ENCODE assay signal across 8 cellular contexts in genomic region chr18:63505566-63506335, GRCh38. TPM values are rescaled to one million over a fixed set of nuclear protein-coding genes. Genes with fewer than 3 reads are reported as not detected.
A peak's percentile ranks its signal among the peaks of the same experiment; 100 is the strongest.
DNase-seq lines count a peak whose midpoint lies in the region; ATAC-seq, FAIRE-seq and TF ChIP-seq lines count a peak whose summit lies in the region.

No MANE protein-coding gene starts in this region.

- DNase-seq in NCI-H82 (lab: John Stamatoyannopoulos, UW) (peak; percentile 40), NCI-H82 treated with DMSO at 0.1 percent for 48 hours (lab: John Stamatoyannopoulos, UW; ENCODE audit: unreplicated experiment) (no peak), kidney (no peak), uterus (no peak)

- ATAC-seq in HG02852 (IDR thresholded peaks at IDR 0.05; ENCODE audit: unreplicated experiment) (peak; percentile 52), HG02571 (IDR thresholded peaks at IDR 0.05; ENCODE audit: unreplicated experiment) (no peak), HG02763 (IDR thresholded peaks at IDR 0.05; ENCODE audit: unreplicated experiment) (no peak)

- H3K27me3 ChIP-seq in uterus: no peaks in the 10 kb centered on the region

- H3K4me1 ChIP-seq in kidney (ENCODE audit: control insufficient read depth in 1 of 2, insufficient read depth in 1 of 2, low read depth in 1 of 2, low read length in 2 of 2): no peaks in the 10 kb centered on the region
- no peaks in the 10 kb centered on the region for H3K4me1 ChIP-seq in uterus

- intact Hi-C loops in kidney (cut with DNase I) (no loop called here), uterus (cut with DNase I; ENCODE audit: low total_unique reads) (no loop called here)

- H3K36me3 ChIP-seq in kidney (ENCODE audit: control insufficient read depth in 1 of 2, insufficient read depth in 2 of 2, low read length in 2 of 2) (no peaks in the 10 kb centered on the region), uterus (no peaks in the 10 kb centered on the region)

- H3K9me3 ChIP-seq in kidney (ENCODE audit: control insufficient read depth in 1 of 2, low read length in 2 of 2): no peaks in the 10 kb centered on the region
- no peaks in the 10 kb centered on the region for H3K9me3 ChIP-seq in uterus

- no peak overlapping the region for H3K9ac ChIP-seq in kidney (ENCODE audit: low read length in 2 of 2)

- TF ChIP-seq CTCF in WI38 (IDR thresholded peaks at IDR 0.05; ENCODE audit: low read depth, low read length) (peak; percentile 37; the same call in 1 of the 2 replicates), kidney (IDR thresholded peaks at IDR 0.05; ENCODE audit: borderline replicate concordance, extremely low read depth, insufficient read depth) (peak; percentile 15), uterus (IDR thresholded peaks at IDR 0.05) (peak in 2 of 4 experiments; percentile 12 to 22)

- no peak overlapping the region for H3K27ac ChIP-seq in kidney (ENCODE audit: low read depth in 2 of 2, low read length in 2 of 2)
- no peak overlapping the region for H3K27ac ChIP-seq in uterus

- H3K4me3 ChIP-seq in WI38 (ENCODE audit: low read depth, low read length) (no peak overlapping the region), kidney (ENCODE audit: low read length in 2 of 2) (no peak overlapping the region), uterus (no peak overlapping the region)

- no peak for FAIRE-seq in kidney (lab: Jason Lieb, UNC)

- no peak for TF ChIP-seq POLR2A in uterus (IDR thresholded peaks at IDR 0.05)

RNA-seq across cellular contexts. Expression of gene SERPINB5, which starts 29.0 kb away (rescaled TPM):
- total RNA-seq in kidney (not detected), uterus (under 1 TPM in 1 of 4 donors, not detected in 3; 0.69 TPM)
- polyA plus RNA-seq in kidney (ENCODE audit: insufficient read depth, low read depth, low replicate concordance): not detected

RNA-seq across cellular contexts. Expression of gene SERPINB12, which starts 36.4 kb away (rescaled TPM):
- total RNA-seq in kidney: not detected
- not detected for polyA plus RNA-seq in kidney (ENCODE audit: insufficient read depth, low read depth, low replicate concordance)
- total RNA-seq in uterus: not detected
